8 cellular contexts compared by ENCODE assay signal in the genomic region with DNA sequence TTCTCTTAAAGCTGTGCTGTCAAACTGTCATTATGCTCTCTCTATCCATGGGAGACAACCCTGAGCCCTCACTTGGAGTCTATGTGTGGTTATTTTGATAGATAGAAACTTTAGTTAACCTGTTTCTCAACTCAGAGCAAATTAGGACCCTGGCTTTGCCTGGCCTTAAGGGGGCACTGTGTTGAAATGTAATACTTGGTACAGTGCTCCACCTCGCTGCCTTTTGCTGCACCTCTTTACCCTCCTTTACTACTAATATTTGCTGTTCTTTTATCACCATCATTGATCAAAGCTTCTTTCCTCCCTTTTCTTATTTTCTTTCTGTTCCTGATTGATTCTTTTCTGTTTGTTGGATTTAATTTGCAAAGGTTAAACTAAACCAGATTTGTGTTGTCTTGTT. TPM values are rescaled to one million over a fixed set of nuclear protein-coding genes. Genes with fewer than 3 reads are reported as not detected.
DNase-seq lines count a peak whose midpoint lies in the region; ATAC-seq and TF ChIP-seq lines count a peak whose summit lies in the region.

No MANE protein-coding gene starts in this region.

- TF ChIP-seq CTCF in heart left ventricle (IDR thresholded peaks at IDR 0.05) = peak in 11 of 12 donors; percentile 30 to 64 (median 43)
- TF ChIP-seq CTCF in LNCAP (IDR thresholded peaks at IDR 0.05) = peak; percentile 38; the same call in 1 of the 2 replicates
- peak; percentile 59 for TF ChIP-seq CTCF in epithelial cell of proximal tubule (conservative IDR thresholded peaks at IDR 0.05; ENCODE audit: low read depth, low read length)

- no peak for DNase-seq in heart left ventricle
- DNase-seq in Right ventricle myocardium inferior (ENCODE audit: missing footprints) = no peak
- no peak for DNase-seq in epithelial cell of proximal tubule (ENCODE audit: low read depth)
- DNase-seq in stimulated activated naive CD8-positive, alpha-beta T cell treated with anti-CD3 and anti-CD28 coated beads, Interleukin-15, amount 100 ng/mL, for 72 hours = no peak
- DNase-seq in head of caudate nucleus = no peak
- no peak for DNase-seq in GF-D8 (lab: John Stamatoyannopoulos, UW)
- no peak for DNase-seq in HuH-7.5 (ENCODE audit: low spot score)

- peaks cover 79% of the 10 kb centered on the region for H3K4me1 Mint-ChIP-seq in stimulated activated naive CD8-positive, alpha-beta T cell treated with anti-CD3 and anti-CD28 coated beads, Interleukin-15, amount 100 ng/mL, for 72 hours

- ATAC-seq in heart left ventricle (peak in 2 of 4 donors; percentile 55 to 70), Right ventricle myocardium inferior (no peak)
- ATAC-seq in stimulated activated naive CD8-positive, alpha-beta T cell treated with anti-CD3 and anti-CD28 coated beads, Interleukin-15, amount 100 ng/mL, for 72 hours = peak; percentile 82

- TF ChIP-seq POLR2A in heart left ventricle (IDR thresholded peaks at IDR 0.05) = no peak

- no peaks in the 10 kb centered on the region for H3K27me3 Mint-ChIP-seq in stimulated activated naive CD8-positive, alpha-beta T cell treated with anti-CD3 and anti-CD28 coated beads, Interleukin-15, amount 100 ng/mL, for 72 hours

- WGBS in heart left ventricle, 4 donors = 68 to 78% (median 76%) methylated on average over 1 of the region's 1 CpG

- H3K4me3 Mint-ChIP-seq in stimulated activated naive CD8-positive, alpha-beta T cell treated with anti-CD3 and anti-CD28 coated beads, Interleukin-15, amount 100 ng/mL, for 72 hours = no peak overlapping the region

- no peak overlapping the region for H3K27ac Mint-ChIP-seq in stimulated activated naive CD8-positive, alpha-beta T cell treated with anti-CD3 and anti-CD28 coated beads, Interleukin-15, amount 100 ng/mL, for 72 hours

- no peaks in the 10 kb centered on the region for H3K36me3 ChIP-seq in heart left ventricle

- H3K27me3 ChIP-seq in heart left ventricle = no peaks in the 10 kb centered on the region

- intact Hi-C loops in heart left ventricle (cut with DNase I) = loop anchor here in 1 of 10 donors (10.0 kb wide), 1 partner anchor 48 kb away; no protein-coding TSS in a partner anchor
- intact Hi-C loops in Right ventricle myocardium inferior (cut with DNase I) = no loop called here
- intact Hi-C loops in head of caudate nucleus (cut with DNase I) = no loop called here

- H3K9me3 Mint-ChIP-seq in stimulated activated naive CD8-positive, alpha-beta T cell treated with anti-CD3 and anti-CD28 coated beads, Interleukin-15, amount 100 ng/mL, for 72 hours = no peaks in the 10 kb centered on the region

- H3K27ac ChIP-seq in heart left ventricle = no peak overlapping the region

- peaks cover 0 to 89% (median 38%) of the 10 kb centered on the region in 12 donors for H3K4me1 ChIP-seq in heart left ventricle

- no peaks in the 10 kb centered on the region for H3K9me3 ChIP-seq in heart left ventricle

- H3K4me3 ChIP-seq in heart left ventricle (no peak overlapping the region), epithelial cell of proximal tubule (ENCODE audit: low read depth, low read length) (no peak overlapping the region)

RNA-seq across cellular contexts. Expression of a gene that starts 34.3 kb away (rescaled TPM):
- total RNA-seq in heart left ventricle (100 to 1,000 TPM in 3 of 9 donors, 10 to 100 TPM in 6; 67.4 to 109 (median 92.1) TPM), Right ventricle myocardium inferior (98.6 TPM), epithelial cell of proximal tubule (92.8 and 105 TPM in 2 replicates)
- 10 to 100 TPM; 30.2 to 78.4 TPM for polyA plus RNA-seq in heart left ventricle
